ENCODE assay signal across 9 cellular contexts in genomic region chr17:74437702-74438101, GRCh38. TPM values are rescaled to one million over a fixed set of nuclear protein-coding genes. Genes with fewer than 3 reads are reported as not detected.
DNase-seq lines count a peak whose midpoint lies in the region; ATAC-seq, FAIRE-seq and TF ChIP-seq lines count a peak whose summit lies in the region.
"Had no signal": no experiment of that assay in that cellular context is flagged by ENCODE, and none has a peak within 500 bp of the region (broad histone marks: within the 10 kb centered on the region; RNA-seq: fewer than 3 reads in every experiment).

No MANE protein-coding gene starts in this region.

- in situ Hi-C loops in ACHN (cut with HindIII; ENCODE audit: low pct_ligation_motif_present, low pct_unique_long_range_greater_than_20kb, low sequenced_read_pairs) = no loop called here

- H3K27me3 ChIP-seq in SU-DHL-6 (ENCODE audit: low read length) (no peaks in the 10 kb centered on the region), keratinocyte (ENCODE audit: control insufficient read depth, extremely low read depth, insufficient read depth, low read length) (no peaks in the 10 kb centered on the region)

- H3K9me2 ChIP-seq in SU-DHL-6 (replicated peaks; ENCODE audit: insufficient read depth, low read length) = no peaks in the 10 kb centered on the region

- ATAC-seq in GM19351 (IDR thresholded peaks at IDR 0.05; ENCODE audit: unreplicated experiment) = no peak
- ATAC-seq in HG03108 (IDR thresholded peaks at IDR 0.05; ENCODE audit: unreplicated experiment) = no peak

- H3K9me3 ChIP-seq in SU-DHL-6 (ENCODE audit: insufficient read depth, low read length) = peaks cover 17% of the 10 kb centered on the region; the same call in 1 of the 2 replicates
- no peaks in the 10 kb centered on the region for H3K9me3 ChIP-seq in keratinocyte (ENCODE audit: control insufficient read depth, low read depth, low read length)

- no peak overlapping the region for H3K9ac ChIP-seq in SU-DHL-6 (ENCODE audit: low read length)
- no peak overlapping the region for H3K9ac ChIP-seq in keratinocyte (ENCODE audit: control insufficient read depth, extremely low read depth, insufficient read depth, low read length)

- H3K4me2 ChIP-seq in SU-DHL-6 (ENCODE audit: low read depth, low read length, poor library complexity, severe bottlenecking) (no peak overlapping the region), keratinocyte (ENCODE audit: control insufficient read depth, extremely low read depth, insufficient read depth, low read depth, low read length) (no peak overlapping the region)

- H3K36me3 ChIP-seq in SU-DHL-6 (ENCODE audit: low read length) (no peaks in the 10 kb centered on the region), keratinocyte (ENCODE audit: control insufficient read depth in 2 of 2, extremely low read depth in 1 of 2, insufficient read depth in 2 of 2, low read length in 2 of 2) (peaks cover 4 to 9% of the 10 kb centered on the region in 2 experiments)

- FAIRE-seq in keratinocyte (lab: Jason Lieb, UNC) = no peak

- no peaks in the 10 kb centered on the region for H3F3A ChIP-seq in SU-DHL-6 (ENCODE audit: insufficient read depth)

- H4K20me1 ChIP-seq in SU-DHL-6 (ENCODE audit: low read depth, low read length) (no peaks in the 10 kb centered on the region), keratinocyte (ENCODE audit: control insufficient read depth, extremely low read depth, insufficient read depth, low read length) (no peaks in the 10 kb centered on the region)

- peaks cover 2% of the 10 kb centered on the region for H3K9me1 ChIP-seq in keratinocyte (ENCODE audit: control insufficient read depth, extremely low read depth, insufficient read depth, low read length)

- H3K27ac ChIP-seq in SU-DHL-6 (ENCODE audit: low read depth, low read length) (no peak overlapping the region), keratinocyte (ENCODE audit: control insufficient read depth, insufficient read depth, low read length) (no peak overlapping the region)

- H2AFZ ChIP-seq in SU-DHL-6 (ENCODE audit: low read depth, low read length, severe bottlenecking) (no peak overlapping the region), keratinocyte (ENCODE audit: control insufficient read depth, low read length) (no peak overlapping the region)

- H3K4me1 ChIP-seq in keratinocyte (ENCODE audit: control insufficient read depth, extremely low read depth, insufficient read depth, low read length) = peaks cover 8% of the 10 kb centered on the region

- DNase-seq in ACHN (peak; percentile 29), keratinocyte (ENCODE audit: low read depth, low spot score) (no peak), ureter (ENCODE audit: low spot score) (no peak), activated gamma-delta T cell (lab: John Stamatoyannopoulos, UW) (no peak)

- no peaks in the 10 kb centered on the region for H3K79me2 ChIP-seq in SU-DHL-6 (ENCODE audit: insufficient read depth, low read length)
- no peaks in the 10 kb centered on the region for H3K79me2 ChIP-seq in keratinocyte (ENCODE audit: control insufficient read depth, insufficient read depth, low read length)

- TF ChIP-seq CTCF in GM12874 (IDR thresholded peaks at IDR 0.05; ENCODE audit: insufficient read depth, low read depth, low read length) = peak; percentile 79
- TF ChIP-seq CTCF in SU-DHL-6 (IDR thresholded peaks at IDR 0.05; ENCODE audit: insufficient read depth, low read length, poor library complexity, severe bottlenecking) = peak; percentile 36
- peak; percentile 63 to 84 (median 66) for TF ChIP-seq CTCF in keratinocyte (optimal IDR thresholded peaks at IDR 0.05 in 1 of 3, IDR thresholded peaks at IDR 0.05 in 1 of 3, conservative IDR thresholded peaks at IDR 0.05 in 1 of 3; ENCODE audit: extremely low read depth in 1 of 3, insufficient read depth in 2 of 3, low read length in 3 of 3)

- H3K4me3 ChIP-seq in SU-DHL-6 (ENCODE audit: insufficient read depth, low read length, poor library complexity, severe bottlenecking) = no peak overlapping the region
- no peak overlapping the region for H3K4me3 ChIP-seq in keratinocyte (ENCODE audit: control insufficient read depth in 2 of 3, extremely low read depth in 1 of 3, insufficient read depth in 2 of 3, low read depth in 1 of 3, low read length in 3 of 3)

- dilution Hi-C loops in keratinocyte (cut with MboI; ENCODE audit: extremely low pct_ligation_motif_present, low sequenced_read_pairs) = no loop called here

RNA-seq across cellular contexts. Expression of gene GPRC5C, which starts 5.8 kb away (rescaled TPM):
- 14.2 to 41.2 TPM (median 24.2 TPM) in 3 replicates for polyA plus RNA-seq in keratinocyte
- polyA plus RNA-seq in keratinocyte (2011; ENCODE audit: low read depth) = 14.0 TPM
- 10.4 and 20.2 TPM in 2 replicates for polyA plus RNA-seq in keratinocyte (2011; cell fraction: cytosol; rRNA removed)
- 36.1 and 47.8 TPM in 2 replicates for polyA plus RNA-seq in keratinocyte (2011; cell fraction: nucleus; rRNA removed)
- 13.5 and 18.1 TPM in 2 replicates for polyA plus RNA-seq in keratinocyte (2012; ENCODE audit: low replicate concordance)
- 20.2 to 42.0 TPM (median 31.6 TPM) in 3 replicates for polyA minus RNA-seq in keratinocyte
- polyA minus RNA-seq in keratinocyte (2011; cell fraction: cytosol; rRNA and poly(A)+ RNA removed) = 41.1 TPM
- polyA minus RNA-seq in keratinocyte (2011; cell fraction: nucleus; rRNA and poly(A)+ RNA removed) = 51.3 and 59.7 TPM in 2 replicates
- 153 TPM for total RNA-seq in ureter

RNA-seq across cellular contexts. Expression of gene CD300A, which starts 28.7 kb away (rescaled TPM):
- polyA plus RNA-seq in keratinocyte = 0.07 to 0.10 TPM in 2 of 3 replicates, not detected in the other
- not detected for polyA plus RNA-seq in keratinocyte (2011; ENCODE audit: low read depth)
- not detected in 2 replicates for polyA plus RNA-seq in keratinocyte (2011; cell fraction: cytosol; rRNA removed)
- polyA plus RNA-seq in keratinocyte (2011; cell fraction: nucleus; rRNA removed) = 0.08 TPM in 1 of 2 replicates, not detected in the other
- polyA plus RNA-seq in keratinocyte (2012; ENCODE audit: low replicate concordance) = 0.11 TPM in 1 of 2 replicates, not detected in the other
- not detected in 3 replicates for polyA minus RNA-seq in keratinocyte
- polyA minus RNA-seq in keratinocyte (2011; cell fraction: cytosol; rRNA and poly(A)+ RNA removed) = not detected
- not detected in 2 replicates for polyA minus RNA-seq in keratinocyte (2011; cell fraction: nucleus; rRNA and poly(A)+ RNA removed)
- 4.3 TPM for total RNA-seq in ureter
- total RNA-seq: mesothelial cell of epicardium had no signal
